In the genomic region with DNA sequence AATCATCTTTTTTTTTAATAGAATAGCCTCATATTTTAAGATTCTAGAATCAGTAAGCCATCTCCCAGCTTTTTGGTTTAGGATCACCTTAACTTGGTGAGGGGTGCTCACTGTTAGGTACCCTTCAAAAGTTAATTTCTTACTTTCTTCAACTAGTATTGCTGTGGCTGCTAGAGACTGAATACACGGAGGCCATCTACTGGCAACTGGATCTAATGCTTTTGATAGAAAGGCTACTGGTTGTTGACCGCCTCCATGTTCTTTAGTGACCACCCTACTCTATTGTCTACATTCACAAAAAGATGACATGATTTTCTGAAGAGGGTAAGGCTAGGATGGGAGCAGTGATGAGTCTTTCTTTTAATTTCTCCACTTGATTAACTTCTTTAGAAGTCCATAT, we compare ENCODE assay signal across 1 cellular context.
TF ChIP-seq lines count a peak whose summit lies in the region.

No MANE protein-coding gene starts in this region.

TF ChIP-seq in K562, 482 proteins besides CTCF, POLR2A, EP300 and RAD21:
- TF ChIP-seq SAFB (IDR thresholded peaks at IDR 0.05; ENCODE audit: borderline replicate concordance, low read depth, low read length) (no peak), HIVEP1 (CRISPR knock-in tag; IDR thresholded peaks at IDR 0.05) (no peak), ZNF347 (CRISPR knock-in tag; IDR thresholded peaks at IDR 0.05; ENCODE audit: low read depth) (no peak), NCOR1 (IDR thresholded peaks at IDR 0.05) (no peak), CBFA2T2 (conservative IDR thresholded peaks at IDR 0.05) (no peak)
- TF ChIP-seq, protein P1, sequence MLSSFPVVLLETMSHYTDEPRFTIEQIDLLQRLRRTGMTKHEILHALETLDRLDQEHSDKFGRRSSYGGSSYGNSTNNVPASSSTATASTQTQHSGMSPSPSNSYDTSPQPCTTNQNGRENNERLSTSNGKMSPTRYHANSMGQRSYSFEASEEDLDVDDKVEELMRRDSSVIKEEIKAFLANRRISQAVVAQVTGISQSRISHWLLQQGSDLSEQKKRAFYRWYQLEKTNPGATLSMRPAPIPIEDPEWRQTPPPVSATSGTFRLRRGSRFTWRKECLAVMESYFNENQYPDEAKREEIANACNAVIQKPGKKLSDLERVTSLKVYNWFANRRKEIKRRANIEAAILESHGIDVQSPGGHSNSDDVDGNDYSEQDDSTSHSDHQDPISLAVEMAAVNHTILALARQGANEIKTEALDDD (IDR thresholded peaks at IDR 0.05): peak; percentile 57; the same call in 1 of the 2 replicates
